ENCODE assay signal across 8 cellular contexts in genomic region chr16:21301895-21302291, GRCh38. TPM values are rescaled to one million over a fixed set of nuclear protein-coding genes. Genes with fewer than 3 reads are reported as not detected.
DNase-seq lines count a peak whose midpoint lies in the region; TF ChIP-seq lines count a peak whose summit lies in the region.

No MANE protein-coding gene starts in this region.

- H2AFZ ChIP-seq in fibroblast of lung (ENCODE audit: low read length): peak overlapping the region; percentile 11

- peak overlapping the region; percentile 47 for H3K9ac ChIP-seq in fibroblast of lung (ENCODE audit: insufficient read depth, low read length)

- DNase-seq in Peyer's patch (no peak), fibroblast of lung (ENCODE audit: low read depth in 2 of 2) (peak in 1 of 2 donors; percentile 28), renal cortical epithelial cell (ENCODE audit: low read depth) (peak; percentile 6), NCI-H128 (lab: John Stamatoyannopoulos, UW; ENCODE audit: unreplicated experiment) (no peak), mesenteric fat pad (ENCODE audit: low spot score) (no peak), amygdala (lab: John Stamatoyannopoulos, UW) (no peak), HuH-7.5 (ENCODE audit: low spot score) (no peak)

- H4K20me1 ChIP-seq in fibroblast of lung (ENCODE audit: control insufficient read depth, extremely low read depth, insufficient read depth, low read length): no peaks in the 10 kb centered on the region

- H3K27me3 ChIP-seq in Peyer's patch: no peaks in the 10 kb centered on the region
- no peaks in the 10 kb centered on the region for H3K27me3 ChIP-seq in fibroblast of lung (ENCODE audit: control insufficient read depth, insufficient read depth, low read length)

- peak overlapping the region; percentile 59 for H3K4me3 ChIP-seq in GM12875 (ENCODE audit: low read depth, low read length)
- H3K4me3 ChIP-seq in Peyer's patch: peak overlapping the region; percentile 56 to 84 (median 78)
- H3K4me3 ChIP-seq in fibroblast of lung (replicated peaks in 1 of 4; ENCODE audit: control extremely low read depth in 1 of 4, insufficient read depth in 1 of 4, low read depth in 3 of 4, low read length in 4 of 4): peak overlapping the region; percentile 56 to 84 (median 60)

- H3K9me3 ChIP-seq in Peyer's patch: no peaks in the 10 kb centered on the region
- no peaks in the 10 kb centered on the region for H3K9me3 ChIP-seq in fibroblast of lung (ENCODE audit: control insufficient read depth, insufficient read depth, low read depth, low read length)

- peaks cover 4% of the 10 kb centered on the region for H3K79me2 ChIP-seq in fibroblast of lung (ENCODE audit: control insufficient read depth, insufficient read depth, low read length)

- TF ChIP-seq POLR2A in Peyer's patch (IDR thresholded peaks at IDR 0.05): no peak

- H3K4me1 ChIP-seq in Peyer's patch (peaks cover 0 to 10% (median 2%) of the 10 kb centered on the region in 4 donors), fibroblast of lung (ENCODE audit: control insufficient read depth, extremely low read depth, insufficient read depth, low read length) (peaks cover 3% of the 10 kb centered on the region)

- TF ChIP-seq CTCF in GM12875 (IDR thresholded peaks at IDR 0.05; ENCODE audit: borderline replicate concordance, insufficient read depth, low read depth, low read length) (no peak), Peyer's patch (IDR thresholded peaks at IDR 0.05) (no peak), fibroblast of lung (conservative IDR thresholded peaks at IDR 0.05 in 1 of 2, IDR thresholded peaks at IDR 0.05 in 1 of 2; ENCODE audit: low read depth in 1 of 2, low read length in 2 of 2) (no peak)

- H3K27ac ChIP-seq in Peyer's patch (peak overlapping the region; percentile 66 to 89 (median 82)), fibroblast of lung (ENCODE audit: insufficient read depth, low read length) (peak overlapping the region; percentile 57)

- H3K36me3 ChIP-seq in Peyer's patch: no peaks in the 10 kb centered on the region
- no peaks in the 10 kb centered on the region for H3K36me3 ChIP-seq in fibroblast of lung (ENCODE audit: control insufficient read depth, insufficient read depth, low read length)

- H3K4me2 ChIP-seq in fibroblast of lung (ENCODE audit: extremely low read depth, insufficient read depth, low read length): peak overlapping the region; percentile 85

RNA-seq across cellular contexts. Expression of gene CRYM, which starts 23.8 kb away (rescaled TPM):
- total RNA-seq in Peyer's patch (10 to 100 TPM in 1 of 4 donors, 1 to 10 TPM in 2, not detected in 1; 6.4 to 11.6 (median 9.1) TPM), fibroblast of lung (0.26 and 0.50 TPM in 2 replicates), renal cortical epithelial cell (4.7 and 5.0 TPM in 2 replicates), mesenteric fat pad (not detected)
- polyA plus RNA-seq in fibroblast of lung: 0.06 and 0.30 TPM in 2 replicates
- 0.69 TPM in 1 of 2 replicates, not detected in the other for polyA plus RNA-seq in fibroblast of lung (2012)
- polyA minus RNA-seq in fibroblast of lung (ENCODE audit: low replicate concordance): not detected in 2 replicates
